Comparison of ENCODE assay signal across 1 cellular context in the genomic region with DNA sequence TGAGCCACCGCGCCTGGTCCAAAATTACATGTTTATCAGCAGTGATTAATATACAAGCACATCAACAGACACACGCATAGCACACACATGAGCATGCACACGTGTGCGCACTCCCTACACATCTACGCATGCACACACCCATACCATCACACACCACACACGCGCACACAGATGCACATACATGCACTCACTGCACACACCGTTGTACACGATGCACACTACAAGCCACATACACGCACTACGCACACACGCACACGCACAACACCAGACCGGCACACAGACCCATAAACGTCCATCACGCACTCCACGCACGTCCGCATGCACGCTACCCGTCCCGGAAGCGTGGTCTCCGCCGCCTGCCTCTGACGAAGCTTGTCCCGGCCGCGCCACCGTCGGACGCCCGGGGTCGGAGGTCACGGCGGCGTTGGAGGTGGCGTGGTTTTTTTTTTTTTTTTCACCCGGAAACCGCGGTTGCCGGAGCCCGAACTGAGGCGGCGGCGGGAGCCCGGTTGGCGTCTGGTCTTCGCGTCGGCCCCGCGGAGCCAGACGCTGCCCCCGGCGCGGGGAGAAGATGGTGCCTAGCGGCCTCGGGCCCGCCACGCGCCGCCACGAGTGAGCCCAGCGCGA.
TF ChIP-seq lines count a peak whose summit lies in the region.

A gene with protein sequence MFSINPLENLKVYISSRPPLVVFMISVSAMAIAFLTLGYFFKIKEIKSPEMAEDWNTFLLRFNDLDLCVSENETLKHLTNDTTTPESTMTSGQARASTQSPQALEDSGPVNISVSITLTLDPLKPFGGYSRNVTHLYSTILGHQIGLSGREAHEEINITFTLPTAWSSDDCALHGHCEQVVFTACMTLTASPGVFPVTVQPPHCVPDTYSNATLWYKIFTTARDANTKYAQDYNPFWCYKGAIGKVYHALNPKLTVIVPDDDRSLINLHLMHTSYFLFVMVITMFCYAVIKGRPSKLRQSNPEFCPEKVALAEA (plus strand): TSS at position 457 of the 627 bp plus-strand sequence. CDS start 20,641 bp downstream, outside the sequence.

TF ChIP-seq in K562, 482 proteins besides CTCF, POLR2A, EP300 and RAD21 (continued from another document and continues in another):
- TF ChIP-seq RAD51 (IDR thresholded peaks at IDR 0.05; ENCODE audit: borderline replicate concordance, low read depth) (peak; percentile 32; the same call in 1 of the 2 replicates), SP1 (CRISPR knock-in tag; IDR thresholded peaks at IDR 0.05) (peak; percentile 65; the same call in 1 of the 2 replicates), SRSF3 (IDR thresholded peaks at IDR 0.05; ENCODE audit: insufficient read depth, low read length) (no peak), DMBX1 (CRISPR knock-in tag; IDR thresholded peaks at IDR 0.05; ENCODE audit: borderline replicate concordance) (0 out of 2 replicates have a peak, but pooled peaks have one; percentile 10), BCL6 (CRISPR knock-in tag; IDR thresholded peaks at IDR 0.05) (no peak), CAMTA2 (CRISPR knock-in tag; conservative IDR thresholded peaks at IDR 0.05) (no peak), NR1H2 (CRISPR knock-in tag; IDR thresholded peaks at IDR 0.05) (no peak), ETV5 (CRISPR knock-in tag; IDR thresholded peaks at IDR 0.05; ENCODE audit: low read depth) (peak; percentile 95), ZSCAN32 (CRISPR knock-in tag; IDR thresholded peaks at IDR 0.05) (no peak)
- TF ChIP-seq, protein P1, sequence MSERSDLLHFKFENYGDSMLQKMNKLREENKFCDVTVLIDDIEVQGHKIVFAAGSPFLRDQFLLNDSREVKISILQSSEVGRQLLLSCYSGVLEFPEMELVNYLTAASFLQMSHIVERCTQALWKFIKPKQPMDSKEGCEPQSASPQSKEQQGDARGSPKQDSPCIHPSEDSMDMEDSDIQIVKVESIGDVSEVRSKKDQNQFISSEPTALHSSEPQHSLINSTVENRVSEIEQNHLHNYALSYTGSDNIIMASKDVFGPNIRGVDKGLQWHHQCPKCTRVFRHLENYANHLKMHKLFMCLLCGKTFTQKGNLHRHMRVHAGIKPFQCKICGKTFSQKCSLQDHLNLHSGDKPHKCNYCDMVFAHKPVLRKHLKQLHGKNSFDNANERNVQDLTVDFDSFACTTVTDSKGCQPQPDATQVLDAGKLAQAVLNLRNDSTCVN (CRISPR knock-in tag; IDR thresholded peaks at IDR 0.05): peak; percentile 87
- TF ChIP-seq, protein P2, sequence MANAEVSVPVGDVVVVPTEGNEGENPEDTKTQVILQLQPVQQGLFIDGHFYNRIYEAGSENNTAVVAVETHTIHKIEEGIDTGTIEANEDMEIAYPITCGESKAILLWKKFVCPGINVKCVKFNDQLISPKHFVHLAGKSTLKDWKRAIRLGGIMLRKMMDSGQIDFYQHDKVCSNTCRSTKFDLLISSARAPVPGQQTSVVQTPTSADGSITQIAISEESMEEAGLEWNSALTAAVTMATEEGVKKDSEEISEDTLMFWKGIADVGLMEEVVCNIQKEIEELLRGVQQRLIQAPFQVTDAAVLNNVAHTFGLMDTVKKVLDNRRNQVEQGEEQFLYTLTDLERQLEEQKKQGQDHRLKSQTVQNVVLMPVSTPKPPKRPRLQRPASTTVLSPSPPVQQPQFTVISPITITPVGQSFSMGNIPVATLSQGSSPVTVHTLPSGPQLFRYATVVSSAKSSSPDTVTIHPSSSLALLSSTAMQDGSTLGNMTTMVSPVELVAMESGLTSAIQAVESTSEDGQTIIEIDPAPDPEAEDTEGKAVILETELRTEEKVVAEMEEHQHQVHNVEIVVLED (CRISPR knock-in tag; IDR thresholded peaks at IDR 0.05): peak; percentile 97
- TF ChIP-seq, protein P3, sequence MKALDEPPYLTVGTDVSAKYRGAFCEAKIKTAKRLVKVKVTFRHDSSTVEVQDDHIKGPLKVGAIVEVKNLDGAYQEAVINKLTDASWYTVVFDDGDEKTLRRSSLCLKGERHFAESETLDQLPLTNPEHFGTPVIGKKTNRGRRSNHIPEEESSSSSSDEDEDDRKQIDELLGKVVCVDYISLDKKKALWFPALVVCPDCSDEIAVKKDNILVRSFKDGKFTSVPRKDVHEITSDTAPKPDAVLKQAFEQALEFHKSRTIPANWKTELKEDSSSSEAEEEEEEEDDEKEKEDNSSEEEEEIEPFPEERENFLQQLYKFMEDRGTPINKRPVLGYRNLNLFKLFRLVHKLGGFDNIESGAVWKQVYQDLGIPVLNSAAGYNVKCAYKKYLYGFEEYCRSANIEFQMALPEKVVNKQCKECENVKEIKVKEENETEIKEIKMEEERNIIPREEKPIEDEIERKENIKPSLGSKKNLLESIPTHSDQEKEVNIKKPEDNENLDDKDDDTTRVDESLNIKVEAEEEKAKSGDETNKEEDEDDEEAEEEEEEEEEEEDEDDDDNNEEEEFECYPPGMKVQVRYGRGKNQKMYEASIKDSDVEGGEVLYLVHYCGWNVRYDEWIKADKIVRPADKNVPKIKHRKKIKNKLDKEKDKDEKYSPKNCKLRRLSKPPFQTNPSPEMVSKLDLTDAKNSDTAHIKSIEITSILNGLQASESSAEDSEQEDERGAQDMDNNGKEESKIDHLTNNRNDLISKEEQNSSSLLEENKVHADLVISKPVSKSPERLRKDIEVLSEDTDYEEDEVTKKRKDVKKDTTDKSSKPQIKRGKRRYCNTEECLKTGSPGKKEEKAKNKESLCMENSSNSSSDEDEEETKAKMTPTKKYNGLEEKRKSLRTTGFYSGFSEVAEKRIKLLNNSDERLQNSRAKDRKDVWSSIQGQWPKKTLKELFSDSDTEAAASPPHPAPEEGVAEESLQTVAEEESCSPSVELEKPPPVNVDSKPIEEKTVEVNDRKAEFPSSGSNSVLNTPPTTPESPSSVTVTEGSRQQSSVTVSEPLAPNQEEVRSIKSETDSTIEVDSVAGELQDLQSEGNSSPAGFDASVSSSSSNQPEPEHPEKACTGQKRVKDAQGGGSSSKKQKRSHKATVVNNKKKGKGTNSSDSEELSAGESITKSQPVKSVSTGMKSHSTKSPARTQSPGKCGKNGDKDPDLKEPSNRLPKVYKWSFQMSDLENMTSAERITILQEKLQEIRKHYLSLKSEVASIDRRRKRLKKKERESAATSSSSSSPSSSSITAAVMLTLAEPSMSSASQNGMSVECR (CRISPR knock-in tag; IDR thresholded peaks at IDR 0.05): peak; percentile 97
- TF ChIP-seq, protein P4, sequence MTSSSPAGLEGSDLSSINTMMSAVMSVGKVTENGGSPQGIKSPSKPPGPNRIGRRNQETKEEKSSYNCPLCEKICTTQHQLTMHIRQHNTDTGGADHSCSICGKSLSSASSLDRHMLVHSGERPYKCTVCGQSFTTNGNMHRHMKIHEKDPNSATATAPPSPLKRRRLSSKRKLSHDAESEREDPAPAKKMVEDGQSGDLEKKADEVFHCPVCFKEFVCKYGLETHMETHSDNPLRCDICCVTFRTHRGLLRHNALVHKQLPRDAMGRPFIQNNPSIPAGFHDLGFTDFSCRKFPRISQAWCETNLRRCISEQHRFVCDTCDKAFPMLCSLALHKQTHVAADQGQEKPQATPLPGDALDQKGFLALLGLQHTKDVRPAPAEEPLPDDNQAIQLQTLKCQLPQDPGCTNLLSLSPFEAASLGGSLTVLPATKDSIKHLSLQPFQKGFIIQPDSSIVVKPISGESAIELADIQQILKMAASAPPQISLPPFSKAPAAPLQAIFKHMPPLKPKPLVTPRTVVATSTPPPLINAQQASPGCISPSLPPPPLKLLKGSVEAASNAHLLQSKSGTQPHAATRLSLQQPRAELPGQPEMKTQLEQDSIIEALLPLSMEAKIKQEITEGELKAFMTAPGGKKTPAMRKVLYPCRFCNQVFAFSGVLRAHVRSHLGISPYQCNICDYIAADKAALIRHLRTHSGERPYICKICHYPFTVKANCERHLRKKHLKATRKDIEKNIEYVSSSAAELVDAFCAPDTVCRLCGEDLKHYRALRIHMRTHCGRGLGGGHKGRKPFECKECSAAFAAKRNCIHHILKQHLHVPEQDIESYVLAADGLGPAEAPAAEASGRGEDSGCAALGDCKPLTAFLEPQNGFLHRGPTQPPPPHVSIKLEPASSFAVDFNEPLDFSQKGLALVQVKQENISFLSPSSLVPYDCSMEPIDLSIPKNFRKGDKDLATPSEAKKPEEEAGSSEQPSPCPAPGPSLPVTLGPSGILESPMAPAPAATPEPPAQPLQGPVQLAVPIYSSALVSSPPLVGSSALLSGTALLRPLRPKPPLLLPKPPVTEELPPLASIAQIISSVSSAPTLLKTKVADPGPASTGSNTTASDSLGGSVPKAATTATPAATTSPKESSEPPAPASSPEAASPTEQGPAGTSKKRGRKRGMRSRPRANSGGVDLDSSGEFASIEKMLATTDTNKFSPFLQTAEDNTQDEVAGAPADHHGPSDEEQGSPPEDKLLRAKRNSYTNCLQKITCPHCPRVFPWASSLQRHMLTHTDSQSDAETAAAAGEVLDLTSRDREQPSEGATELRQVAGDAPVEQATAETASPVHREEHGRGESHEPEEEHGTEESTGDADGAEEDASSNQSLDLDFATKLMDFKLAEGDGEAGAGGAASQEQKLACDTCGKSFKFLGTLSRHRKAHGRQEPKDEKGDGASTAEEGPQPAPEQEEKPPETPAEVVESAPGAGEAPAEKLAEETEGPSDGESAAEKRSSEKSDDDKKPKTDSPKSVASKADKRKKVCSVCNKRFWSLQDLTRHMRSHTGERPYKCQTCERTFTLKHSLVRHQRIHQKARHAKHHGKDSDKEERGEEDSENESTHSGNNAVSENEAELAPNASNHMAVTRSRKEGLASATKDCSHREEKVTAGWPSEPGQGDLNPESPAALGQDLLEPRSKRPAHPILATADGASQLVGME (CRISPR knock-in tag; IDR thresholded peaks at IDR 0.05): peak; percentile 27; the same call in 1 of the 2 replicates
- TF ChIP-seq, protein P5, sequence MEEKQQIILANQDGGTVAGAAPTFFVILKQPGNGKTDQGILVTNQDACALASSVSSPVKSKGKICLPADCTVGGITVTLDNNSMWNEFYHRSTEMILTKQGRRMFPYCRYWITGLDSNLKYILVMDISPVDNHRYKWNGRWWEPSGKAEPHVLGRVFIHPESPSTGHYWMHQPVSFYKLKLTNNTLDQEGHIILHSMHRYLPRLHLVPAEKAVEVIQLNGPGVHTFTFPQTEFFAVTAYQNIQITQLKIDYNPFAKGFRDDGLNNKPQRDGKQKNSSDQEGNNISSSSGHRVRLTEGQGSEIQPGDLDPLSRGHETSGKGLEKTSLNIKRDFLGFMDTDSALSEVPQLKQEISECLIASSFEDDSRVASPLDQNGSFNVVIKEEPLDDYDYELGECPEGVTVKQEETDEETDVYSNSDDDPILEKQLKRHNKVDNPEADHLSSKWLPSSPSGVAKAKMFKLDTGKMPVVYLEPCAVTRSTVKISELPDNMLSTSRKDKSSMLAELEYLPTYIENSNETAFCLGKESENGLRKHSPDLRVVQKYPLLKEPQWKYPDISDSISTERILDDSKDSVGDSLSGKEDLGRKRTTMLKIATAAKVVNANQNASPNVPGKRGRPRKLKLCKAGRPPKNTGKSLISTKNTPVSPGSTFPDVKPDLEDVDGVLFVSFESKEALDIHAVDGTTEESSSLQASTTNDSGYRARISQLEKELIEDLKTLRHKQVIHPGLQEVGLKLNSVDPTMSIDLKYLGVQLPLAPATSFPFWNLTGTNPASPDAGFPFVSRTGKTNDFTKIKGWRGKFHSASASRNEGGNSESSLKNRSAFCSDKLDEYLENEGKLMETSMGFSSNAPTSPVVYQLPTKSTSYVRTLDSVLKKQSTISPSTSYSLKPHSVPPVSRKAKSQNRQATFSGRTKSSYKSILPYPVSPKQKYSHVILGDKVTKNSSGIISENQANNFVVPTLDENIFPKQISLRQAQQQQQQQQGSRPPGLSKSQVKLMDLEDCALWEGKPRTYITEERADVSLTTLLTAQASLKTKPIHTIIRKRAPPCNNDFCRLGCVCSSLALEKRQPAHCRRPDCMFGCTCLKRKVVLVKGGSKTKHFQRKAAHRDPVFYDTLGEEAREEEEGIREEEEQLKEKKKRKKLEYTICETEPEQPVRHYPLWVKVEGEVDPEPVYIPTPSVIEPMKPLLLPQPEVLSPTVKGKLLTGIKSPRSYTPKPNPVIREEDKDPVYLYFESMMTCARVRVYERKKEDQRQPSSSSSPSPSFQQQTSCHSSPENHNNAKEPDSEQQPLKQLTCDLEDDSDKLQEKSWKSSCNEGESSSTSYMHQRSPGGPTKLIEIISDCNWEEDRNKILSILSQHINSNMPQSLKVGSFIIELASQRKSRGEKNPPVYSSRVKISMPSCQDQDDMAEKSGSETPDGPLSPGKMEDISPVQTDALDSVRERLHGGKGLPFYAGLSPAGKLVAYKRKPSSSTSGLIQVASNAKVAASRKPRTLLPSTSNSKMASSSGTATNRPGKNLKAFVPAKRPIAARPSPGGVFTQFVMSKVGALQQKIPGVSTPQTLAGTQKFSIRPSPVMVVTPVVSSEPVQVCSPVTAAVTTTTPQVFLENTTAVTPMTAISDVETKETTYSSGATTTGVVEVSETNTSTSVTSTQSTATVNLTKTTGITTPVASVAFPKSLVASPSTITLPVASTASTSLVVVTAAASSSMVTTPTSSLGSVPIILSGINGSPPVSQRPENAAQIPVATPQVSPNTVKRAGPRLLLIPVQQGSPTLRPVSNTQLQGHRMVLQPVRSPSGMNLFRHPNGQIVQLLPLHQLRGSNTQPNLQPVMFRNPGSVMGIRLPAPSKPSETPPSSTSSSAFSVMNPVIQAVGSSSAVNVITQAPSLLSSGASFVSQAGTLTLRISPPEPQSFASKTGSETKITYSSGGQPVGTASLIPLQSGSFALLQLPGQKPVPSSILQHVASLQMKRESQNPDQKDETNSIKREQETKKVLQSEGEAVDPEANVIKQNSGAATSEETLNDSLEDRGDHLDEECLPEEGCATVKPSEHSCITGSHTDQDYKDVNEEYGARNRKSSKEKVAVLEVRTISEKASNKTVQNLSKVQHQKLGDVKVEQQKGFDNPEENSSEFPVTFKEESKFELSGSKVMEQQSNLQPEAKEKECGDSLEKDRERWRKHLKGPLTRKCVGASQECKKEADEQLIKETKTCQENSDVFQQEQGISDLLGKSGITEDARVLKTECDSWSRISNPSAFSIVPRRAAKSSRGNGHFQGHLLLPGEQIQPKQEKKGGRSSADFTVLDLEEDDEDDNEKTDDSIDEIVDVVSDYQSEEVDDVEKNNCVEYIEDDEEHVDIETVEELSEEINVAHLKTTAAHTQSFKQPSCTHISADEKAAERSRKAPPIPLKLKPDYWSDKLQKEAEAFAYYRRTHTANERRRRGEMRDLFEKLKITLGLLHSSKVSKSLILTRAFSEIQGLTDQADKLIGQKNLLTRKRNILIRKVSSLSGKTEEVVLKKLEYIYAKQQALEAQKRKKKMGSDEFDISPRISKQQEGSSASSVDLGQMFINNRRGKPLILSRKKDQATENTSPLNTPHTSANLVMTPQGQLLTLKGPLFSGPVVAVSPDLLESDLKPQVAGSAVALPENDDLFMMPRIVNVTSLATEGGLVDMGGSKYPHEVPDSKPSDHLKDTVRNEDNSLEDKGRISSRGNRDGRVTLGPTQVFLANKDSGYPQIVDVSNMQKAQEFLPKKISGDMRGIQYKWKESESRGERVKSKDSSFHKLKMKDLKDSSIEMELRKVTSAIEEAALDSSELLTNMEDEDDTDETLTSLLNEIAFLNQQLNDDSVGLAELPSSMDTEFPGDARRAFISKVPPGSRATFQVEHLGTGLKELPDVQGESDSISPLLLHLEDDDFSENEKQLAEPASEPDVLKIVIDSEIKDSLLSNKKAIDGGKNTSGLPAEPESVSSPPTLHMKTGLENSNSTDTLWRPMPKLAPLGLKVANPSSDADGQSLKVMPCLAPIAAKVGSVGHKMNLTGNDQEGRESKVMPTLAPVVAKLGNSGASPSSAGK (IDR thresholded peaks at IDR 0.05): peak; percentile 89
- TF ChIP-seq, protein P6, sequence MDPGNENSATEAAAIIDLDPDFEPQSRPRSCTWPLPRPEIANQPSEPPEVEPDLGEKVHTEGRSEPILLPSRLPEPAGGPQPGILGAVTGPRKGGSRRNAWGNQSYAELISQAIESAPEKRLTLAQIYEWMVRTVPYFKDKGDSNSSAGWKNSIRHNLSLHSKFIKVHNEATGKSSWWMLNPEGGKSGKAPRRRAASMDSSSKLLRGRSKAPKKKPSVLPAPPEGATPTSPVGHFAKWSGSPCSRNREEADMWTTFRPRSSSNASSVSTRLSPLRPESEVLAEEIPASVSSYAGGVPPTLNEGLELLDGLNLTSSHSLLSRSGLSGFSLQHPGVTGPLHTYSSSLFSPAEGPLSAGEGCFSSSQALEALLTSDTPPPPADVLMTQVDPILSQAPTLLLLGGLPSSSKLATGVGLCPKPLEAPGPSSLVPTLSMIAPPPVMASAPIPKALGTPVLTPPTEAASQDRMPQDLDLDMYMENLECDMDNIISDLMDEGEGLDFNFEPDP (CRISPR knock-in tag; IDR thresholded peaks at IDR 0.05): no peak
